10 cellular contexts compared by ENCODE assay signal in genomic region chr17:81094224-81094743, GRCh38. TPM values are rescaled to one million over a fixed set of nuclear protein-coding genes. Genes with fewer than 3 reads are reported as not detected.
DNase-seq lines count a peak whose midpoint lies in the region; ATAC-seq and TF ChIP-seq lines count a peak whose summit lies in the region.
"Had no signal": no experiment of that assay in that cellular context is flagged by ENCODE, and none has a peak within 500 bp of the region (broad histone marks: within the 10 kb centered on the region; RNA-seq: fewer than 3 reads in every experiment).

No MANE protein-coding gene starts in this region.

- H3K9me3 ChIP-seq in mesenchymal stem cell (ENCODE audit: control insufficient read depth, low read length) (no peaks in the 10 kb centered on the region), vagina (no peaks in the 10 kb centered on the region)
- H3K9me3 ChIP-seq: upper lobe of right lung had no signal

- peak overlapping the region; percentile 46 for H3K4me2 ChIP-seq in mesenchymal stem cell (ENCODE audit: low read length, poor library complexity, severe bottlenecking)

- peak overlapping the region in 1 of 2 experiments; percentile 61 for H3K14ac ChIP-seq in mesenchymal stem cell (ENCODE audit: low read length in 2 of 2)

- H3K27ac ChIP-seq in mesenchymal stem cell (ENCODE audit: low read length, poor library complexity, severe bottlenecking) (peak overlapping the region; percentile 46), vagina (peak overlapping the region; percentile 94)
- H3K27ac ChIP-seq: upper lobe of right lung had no signal

- H3K4me3 Mint-ChIP-seq in natural killer cell (no peak overlapping the region), brain (peak overlapping the region; percentile 60 to 76 (median 70))
- H3K4me3 Mint-ChIP-seq in natural killer cell treated with Interleukin-12 subunit alpha and Interleukin-12 subunit beta and Interleukin-15 and Interleukin-18, amount 100 ng/mL, for 72 hours, result no peak overlapping the region

- H3K27me3 Mint-ChIP-seq in natural killer cell (ENCODE audit: low read depth in 2 of 2) (no peaks in the 10 kb centered on the region), brain (no peaks in the 10 kb centered on the region)
- H3K27me3 Mint-ChIP-seq in natural killer cell treated with Interleukin-12 subunit alpha and Interleukin-12 subunit beta and Interleukin-15 and Interleukin-18, amount 100 ng/mL, for 72 hours, result no peaks in the 10 kb centered on the region

- H3K9me3 Mint-ChIP-seq in natural killer cell (no peaks in the 10 kb centered on the region), brain (no peaks in the 10 kb centered on the region)
- no peaks in the 10 kb centered on the region for H3K9me3 Mint-ChIP-seq in natural killer cell treated with Interleukin-12 subunit alpha and Interleukin-12 subunit beta and Interleukin-15 and Interleukin-18, amount 100 ng/mL, for 72 hours

- H3K36me3 Mint-ChIP-seq in natural killer cell, result no peaks in the 10 kb centered on the region
- no peaks in the 10 kb centered on the region for H3K36me3 Mint-ChIP-seq in natural killer cell treated with Interleukin-12 subunit alpha and Interleukin-12 subunit beta and Interleukin-15 and Interleukin-18, amount 100 ng/mL, for 72 hours
- no peaks in the 10 kb centered on the region for H3K36me3 Mint-ChIP-seq in brain

- H3K4me1 ChIP-seq in mesenchymal stem cell (ENCODE audit: control insufficient read depth, insufficient read depth, low read depth, low read length) (peaks cover 73% of the 10 kb centered on the region), vagina (peaks cover 88% of the 10 kb centered on the region)

- H3K18ac ChIP-seq in mesenchymal stem cell (ENCODE audit: low read depth in 1 of 2, low read length in 2 of 2), result peak overlapping the region; percentile 79 to 82

- TF ChIP-seq POLR2A in vagina (IDR thresholded peaks at IDR 0.05), result no peak

- peak overlapping the region; percentile 88 for H4K8ac ChIP-seq in mesenchymal stem cell (ENCODE audit: low read length)

- peak overlapping the region; percentile 73 to 98 for H2BK12ac ChIP-seq in mesenchymal stem cell (ENCODE audit: low read length in 2 of 2)

- no peak overlapping the region for H2BK5ac ChIP-seq in mesenchymal stem cell (ENCODE audit: low read depth, low read length, poor library complexity, severe bottlenecking)

- H2BK15ac ChIP-seq in mesenchymal stem cell (ENCODE audit: low read depth, poor library complexity, severe bottlenecking), result peak overlapping the region; percentile 91

- H3K4me3 ChIP-seq in mesenchymal stem cell (ENCODE audit: insufficient read depth in 1 of 2, low read depth in 1 of 2, low read length in 2 of 2) (no peak overlapping the region), vagina (peak overlapping the region in 1 of 2 donors; percentile 10)
- H3K4me3 ChIP-seq: upper lobe of right lung had no signal

- peak overlapping the region; percentile 67 for H4K91ac ChIP-seq in mesenchymal stem cell (ENCODE audit: low read length)

- peaks cover 4 to 6% of the 10 kb centered on the region in 2 donors for H3K4me1 Mint-ChIP-seq in natural killer cell
- peaks cover 8 to 9% of the 10 kb centered on the region in 2 donors for H3K4me1 Mint-ChIP-seq in natural killer cell treated with Interleukin-12 subunit alpha and Interleukin-12 subunit beta and Interleukin-15 and Interleukin-18, amount 100 ng/mL, for 72 hours (ENCODE audit: low read depth in 2 of 2)
- H3K4me1 Mint-ChIP-seq in brain, result peaks cover 77% of the 10 kb centered on the region

- peak overlapping the region; percentile 95 for H2BK120ac ChIP-seq in mesenchymal stem cell (ENCODE audit: low read depth, low read length)

- no peaks in the 10 kb centered on the region for H3K27me3 ChIP-seq in mesenchymal stem cell (ENCODE audit: control insufficient read depth in 1 of 2, insufficient read depth in 1 of 2, low read length in 2 of 2)
- H3K27me3 ChIP-seq in vagina, result no peaks in the 10 kb centered on the region
- H3K27me3 ChIP-seq: upper lobe of right lung had no signal

- peak overlapping the region; percentile 33 for H2AK5ac ChIP-seq in mesenchymal stem cell (ENCODE audit: low read length, severe bottlenecking)

- TF ChIP-seq CTCF in natural killer cell (IDR thresholded peaks at IDR 0.05), result no peak
- no peak for TF ChIP-seq CTCF in brain (conservative IDR thresholded peaks at IDR 0.05)
- peak in 1 of 3 experiments; percentile 5 for TF ChIP-seq CTCF in vagina (IDR thresholded peaks at IDR 0.05)

- DNase-seq in natural killer cell (no peak), mesenchymal stem cell (no peak), vagina (ENCODE audit: extremely low spot score in 2 of 2) (no peak), NCI-H510A (lab: John Stamatoyannopoulos, UW) (no peak), iPS-NIHi11 (ENCODE audit: low spot score) (no peak), NOMO-1 treated with DMSO at 0.1 percent for 48 hours (lab: John Stamatoyannopoulos, UW; ENCODE audit: unreplicated experiment) (no peak)
- no peak for DNase-seq in natural killer cell treated with Interleukin-12 subunit alpha and Interleukin-12 subunit beta and Interleukin-15 and Interleukin-18, amount 100 ng/mL, for 72 hours (ENCODE audit: low spot score)
- DNase-seq: NK-92 treated with Interleukin-12 subunit alpha and Interleukin-12 subunit beta, amount 100 ng/mL, for 24 hours; upper lobe of right lung had no signal

- peaks cover 38% of the 10 kb centered on the region for H3K79me1 ChIP-seq in mesenchymal stem cell (replicated peaks; ENCODE audit: low read length, poor library complexity, severe bottlenecking)

- 89% methylated on average over 10 of the region's 10 CpGs for WGBS in mesenchymal stem cell

- ATAC-seq in natural killer cell, result peak in 2 of 3 donors; percentile 1 to 8
- ATAC-seq in natural killer cell treated with Interleukin-12 subunit alpha and Interleukin-12 subunit beta and Interleukin-15 and Interleukin-18, amount 100 ng/mL, for 72 hours, result no peak
- ATAC-seq: upper lobe of right lung had no signal

- H3K23ac ChIP-seq in mesenchymal stem cell (ENCODE audit: low read length in 2 of 2), result peak overlapping the region in 1 of 2 experiments; percentile 23

- peak overlapping the region; percentile 55 to 64 for H3K4ac ChIP-seq in mesenchymal stem cell (ENCODE audit: low read depth in 1 of 2, low read length in 2 of 2)

- peak overlapping the region; percentile 61 to 74 for H3K27ac Mint-ChIP-seq in natural killer cell
- H3K27ac Mint-ChIP-seq in natural killer cell treated with Interleukin-12 subunit alpha and Interleukin-12 subunit beta and Interleukin-15 and Interleukin-18, amount 100 ng/mL, for 72 hours, result peak overlapping the region in 1 of 2 donors; percentile 44
- H3K27ac Mint-ChIP-seq in brain, result peak overlapping the region; percentile 97 to 100 (median 99)

- peaks cover 0 to 70% of the 10 kb centered on the region in 2 experiments for H3K36me3 ChIP-seq in mesenchymal stem cell (ENCODE audit: control insufficient read depth in 1 of 2, insufficient read depth in 2 of 2, low read depth in 1 of 2, low read length in 2 of 2)
- no peaks in the 10 kb centered on the region for H3K36me3 ChIP-seq in vagina
- H3K36me3 ChIP-seq: upper lobe of right lung had no signal

- H3K9ac ChIP-seq in mesenchymal stem cell (ENCODE audit: low read length), result peak overlapping the region; percentile 52

- no peak overlapping the region for H2AFZ ChIP-seq in mesenchymal stem cell (ENCODE audit: low read depth, low read length)

- intact Hi-C loops in natural killer cell (cut with micrococcal nuclease) (no loop called here), vagina (cut with DNase I) (no loop called here)

RNA-seq across cellular contexts. Expression of gene BAIAP2, which starts 59.3 kb away (rescaled TPM):
- 10 to 100 TPM in 2 of 3 donors, 1 to 10 TPM in 1; 6.7 to 12.3 (median 10.4) TPM for total RNA-seq in natural killer cell
- total RNA-seq in natural killer cell treated with Interleukin-12 subunit alpha and Interleukin-12 subunit beta and Interleukin-15 and Interleukin-18, amount 100 ng/mL, for 72 hours, result 1 to 10 TPM; 7.3 to 9.6 TPM
- polyA plus RNA-seq in brain (ENCODE audit: insufficient read depth, low read depth, low replicate concordance), result 87.8 TPM
- 20.5 TPM for polyA plus RNA-seq in mesenchymal stem cell (2013, experiment 1 of 2)
- polyA plus RNA-seq in mesenchymal stem cell (2013, experiment 2 of 2), result 20.4 TPM
- 113 TPM for total RNA-seq in vagina

Comparison
In these comparisons a context has a peak if more than half of its experiments do, and no peak if none do; other contexts are left out.
1. ATAC-seq: peak in natural killer cell (2 of 3); none in natural killer cell treated with Interleukin-12 subunit alpha and Interleukin-12 subunit beta and Interleukin-15 and Interleukin-18, amount 100 ng/mL, for 72 hours (0 of 2).
2. H3K4me3 Mint-ChIP-seq: peak in brain (5 of 5); none in natural killer cell (single experiment) and natural killer cell treated with Interleukin-12 subunit alpha and Interleukin-12 subunit beta and Interleukin-15 and Interleukin-18, amount 100 ng/mL, for 72 hours (single experiment).